Comparison of ENCODE assay signal across 2 cellular contexts in genomic region chr15:50107591-50108408, GRCh38.
A peak's percentile ranks its signal among the peaks of the same experiment; 100 is the strongest.
TF ChIP-seq lines count a peak whose summit lies in the region.

No MANE protein-coding gene starts in this region.

TF ChIP-seq in liver, 16 proteins besides CTCF, POLR2A, EP300 and RAD21 (continued from another document):
- TF ChIP-seq MAX (IDR thresholded peaks at IDR 0.05) (peak; percentile 30), ZBTB33 (IDR thresholded peaks at IDR 0.05) (no peak), REST (IDR thresholded peaks at IDR 0.05) (no peak)

TF ChIP-seq in HepG2, 621 proteins besides CTCF, POLR2A, EP300 and RAD21 (continued from another document):
- TF ChIP-seq, protein P1, sequence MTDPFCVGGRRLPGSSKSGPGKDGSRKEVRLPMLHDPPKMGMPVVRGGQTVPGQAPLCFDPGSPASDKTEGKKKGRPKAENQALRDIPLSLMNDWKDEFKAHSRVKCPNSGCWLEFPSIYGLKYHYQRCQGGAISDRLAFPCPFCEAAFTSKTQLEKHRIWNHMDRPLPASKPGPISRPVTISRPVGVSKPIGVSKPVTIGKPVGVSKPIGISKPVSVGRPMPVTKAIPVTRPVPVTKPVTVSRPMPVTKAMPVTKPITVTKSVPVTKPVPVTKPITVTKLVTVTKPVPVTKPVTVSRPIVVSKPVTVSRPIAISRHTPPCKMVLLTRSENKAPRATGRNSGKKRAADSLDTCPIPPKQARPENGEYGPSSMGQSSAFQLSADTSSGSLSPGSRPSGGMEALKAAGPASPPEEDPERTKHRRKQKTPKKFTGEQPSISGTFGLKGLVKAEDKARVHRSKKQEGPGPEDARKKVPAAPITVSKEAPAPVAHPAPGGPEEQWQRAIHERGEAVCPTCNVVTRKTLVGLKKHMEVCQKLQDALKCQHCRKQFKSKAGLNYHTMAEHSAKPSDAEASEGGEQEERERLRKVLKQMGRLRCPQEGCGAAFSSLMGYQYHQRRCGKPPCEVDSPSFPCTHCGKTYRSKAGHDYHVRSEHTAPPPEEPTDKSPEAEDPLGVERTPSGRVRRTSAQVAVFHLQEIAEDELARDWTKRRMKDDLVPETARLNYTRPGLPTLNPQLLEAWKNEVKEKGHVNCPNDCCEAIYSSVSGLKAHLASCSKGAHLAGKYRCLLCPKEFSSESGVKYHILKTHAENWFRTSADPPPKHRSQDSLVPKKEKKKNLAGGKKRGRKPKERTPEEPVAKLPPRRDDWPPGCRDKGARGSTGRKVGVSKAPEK (CRISPR knock-in tag; IDR thresholded peaks at IDR 0.05; ENCODE audit: borderline replicate concordance) = no peak
- TF ChIP-seq, protein P2, sequence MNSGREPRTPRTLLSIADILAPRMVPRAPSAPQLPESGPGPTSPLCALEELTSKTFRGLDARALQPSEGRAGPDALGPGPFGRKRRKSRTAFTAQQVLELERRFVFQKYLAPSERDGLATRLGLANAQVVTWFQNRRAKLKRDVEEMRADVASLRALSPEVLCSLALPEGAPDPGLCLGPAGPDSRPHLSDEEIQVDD (CRISPR knock-in tag; IDR thresholded peaks at IDR 0.05; ENCODE audit: borderline replicate concordance) = no peak
- no peak for TF ChIP-seq FOSL1 (CRISPR knock-in tag; IDR thresholded peaks at IDR 0.05; ENCODE audit: borderline replicate concordance)
- TF ChIP-seq ZNF629 (CRISPR knock-in tag; conservative IDR thresholded peaks at IDR 0.05) = no peak
- TF ChIP-seq ZSCAN25 (CRISPR knock-in tag; IDR thresholded peaks at IDR 0.05) = no peak
- TF ChIP-seq HBP1 (CRISPR knock-in tag; IDR thresholded peaks at IDR 0.05; ENCODE audit: low read depth) = no peak
- TF ChIP-seq NCOA1 (CRISPR knock-in tag; IDR thresholded peaks at IDR 0.05) = no peak
- TF ChIP-seq, protein P3, sequence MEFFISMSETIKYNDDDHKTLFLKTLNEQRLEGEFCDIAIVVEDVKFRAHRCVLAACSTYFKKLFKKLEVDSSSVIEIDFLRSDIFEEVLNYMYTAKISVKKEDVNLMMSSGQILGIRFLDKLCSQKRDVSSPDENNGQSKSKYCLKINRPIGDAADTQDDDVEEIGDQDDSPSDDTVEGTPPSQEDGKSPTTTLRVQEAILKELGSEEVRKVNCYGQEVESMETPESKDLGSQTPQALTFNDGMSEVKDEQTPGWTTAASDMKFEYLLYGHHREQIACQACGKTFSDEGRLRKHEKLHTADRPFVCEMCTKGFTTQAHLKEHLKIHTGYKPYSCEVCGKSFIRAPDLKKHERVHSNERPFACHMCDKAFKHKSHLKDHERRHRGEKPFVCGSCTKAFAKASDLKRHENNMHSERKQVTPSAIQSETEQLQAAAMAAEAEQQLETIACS (CRISPR knock-in tag; IDR thresholded peaks at IDR 0.05) = no peak
- TF ChIP-seq NFE2L2 (IDR thresholded peaks at IDR 0.05; ENCODE audit: low read length) = no peak
- no peak for TF ChIP-seq ZNF770 (CRISPR knock-in tag; IDR thresholded peaks at IDR 0.05)
- TF ChIP-seq ZFX (CRISPR knock-in tag; IDR thresholded peaks at IDR 0.05; ENCODE audit: low read depth) = no peak
- TF ChIP-seq ZNF414 (CRISPR knock-in tag; IDR thresholded peaks at IDR 0.05) = no peak
- TF ChIP-seq ZHX2 (IDR thresholded peaks at IDR 0.05; ENCODE audit: low read depth) = no peak
- no peak for TF ChIP-seq ZHX2 (CRISPR knock-in tag; IDR thresholded peaks at IDR 0.05; ENCODE audit: borderline replicate concordance)
- TF ChIP-seq ZNF296 (CRISPR knock-in tag; conservative IDR thresholded peaks at IDR 0.05) = no peak
- no peak for TF ChIP-seq TMF1 (CRISPR knock-in tag; IDR thresholded peaks at IDR 0.05; ENCODE audit: low read depth)
